Comparison of ENCODE assay signal across 1 cellular context in genomic region chr22:23896523-23897186, GRCh38.
TF ChIP-seq lines count a peak whose summit lies in the region.

No MANE protein-coding gene starts in this region.

TF ChIP-seq in HCT116, 20 proteins besides CTCF, POLR2A, EP300 and RAD21:
- TF ChIP-seq POLR2AphosphoS5 (IDR thresholded peaks at IDR 0.05; ENCODE audit: low read depth, low read length) (peak; percentile 40; the same call in 1 of the 2 replicates), ZNF274 (IDR thresholded peaks at IDR 0.05; ENCODE audit: low read depth, low read length) (no peak)
